17 cellular contexts compared by ENCODE assay signal in the genomic region with DNA sequence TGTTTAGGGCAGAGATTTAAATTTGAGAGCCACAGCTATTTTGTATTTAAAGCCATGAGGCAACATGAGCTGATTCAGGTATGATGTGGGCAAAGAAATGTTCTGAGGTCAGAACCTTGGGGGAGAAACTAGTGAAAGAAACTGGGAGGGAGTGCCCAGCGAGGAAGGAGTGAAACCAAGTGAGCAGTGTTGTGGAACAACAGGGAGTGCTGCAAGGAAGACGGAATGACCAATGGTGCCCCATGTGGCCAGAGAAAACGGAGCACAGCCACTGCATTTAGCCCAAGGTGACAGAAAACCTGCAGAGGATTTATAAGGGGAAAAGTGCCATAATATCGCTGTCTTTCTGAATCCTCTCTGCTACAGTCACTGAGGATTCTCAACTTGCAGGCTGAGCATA.
DNase-seq lines count a peak whose midpoint lies in the region; ATAC-seq and TF ChIP-seq lines count a peak whose summit lies in the region.
"Had no signal": no experiment of that assay in that cellular context is flagged by ENCODE, and none has a peak within 500 bp of the region (broad histone marks: within the 10 kb centered on the region; RNA-seq: fewer than 3 reads in every experiment).

No MANE protein-coding gene starts in this region.

- H3K27ac ChIP-seq in WERI-Rb-1: no peak overlapping the region
- H3K27ac ChIP-seq: psoas muscle, upper lobe of right lung had no signal

- H3K4me1 ChIP-seq in BE2C: no peaks in the 10 kb centered on the region
- H3K4me1 ChIP-seq: psoas muscle, upper lobe of right lung had no signal

- H3K27me3 ChIP-seq in BE2C (peaks cover 14% of the 10 kb centered on the region), WERI-Rb-1 (ENCODE audit: insufficient read depth, low read depth, severe bottlenecking) (no peaks in the 10 kb centered on the region)
- H3K27me3 ChIP-seq: upper lobe of right lung had no signal

- H3K4me3 ChIP-seq in BE2C (ENCODE audit: low read depth, low read length): no peak overlapping the region
- H3K4me3 ChIP-seq in WERI-Rb-1 (ENCODE audit: low read depth, low read length): no peak overlapping the region
- H3K4me3 ChIP-seq: psoas muscle, upper lobe of right lung had no signal

- no peak for ATAC-seq in GM19328 (IDR thresholded peaks at IDR 0.05; ENCODE audit: unreplicated experiment)
- ATAC-seq in GM18858 (IDR thresholded peaks at IDR 0.05; ENCODE audit: unreplicated experiment): no peak
- ATAC-seq: activated T-cell treated with anti-CD3 and anti-CD28 coated beads, Interleukin-2, amount 50 U/mL, for 72 hours; psoas muscle; upper lobe of right lung had no signal

- no peaks in the 10 kb centered on the region for H3K9me3 ChIP-seq in BE2C
- no peaks in the 10 kb centered on the region for H3K9me3 ChIP-seq in WERI-Rb-1 (ENCODE audit: severe bottlenecking)
- H3K9me3 ChIP-seq: psoas muscle, upper lobe of right lung had no signal

- DNase-seq in BE2C: peak; percentile 11
- peak; percentile 15 for DNase-seq in H4 (ENCODE audit: low spot score)
- no peak for DNase-seq in WERI-Rb-1
- DNase-seq in left kidney (ENCODE audit: low read depth, low spot score): peak; percentile 79
- no peak for DNase-seq in stimulated activated CD4-positive, alpha-beta T cell treated with anti-CD3 and anti-CD28 coated beads, Interleukin-4, amount 100 ng/mL, for 24 hours
- DNase-seq in NCI-H345 (lab: John Stamatoyannopoulos, UW): no peak
- DNase-seq: activated CD4-positive, CD25-positive, alpha-beta regulatory T cell treated with anti-CD3 and anti-CD28 coated beads, Interleukin-2, amount 50 U/mL, for 72 hours; activated T-cell treated with anti-CD3 and anti-CD28 coated beads, Interleukin-2, amount 50 U/mL, for 72 hours; amygdala; cortex of kidney; NCI-H2081 treated with DMSO at 0.1 percent for 48 hours; psoas muscle; stimulated activated CD4-positive, alpha-beta T cell treated with anti-CD3 and anti-CD28 coated beads, Interleukin-2, amount 100 ng/mL, for 24 hours; SW 1271; upper lobe of right lung had no signal

- H3K36me3 ChIP-seq in BE2C: no peaks in the 10 kb centered on the region
- H3K36me3 ChIP-seq in WERI-Rb-1: no peaks in the 10 kb centered on the region
- H3K36me3 ChIP-seq: upper lobe of right lung had no signal

- peak; percentile 48 for TF ChIP-seq CTCF in BE2C (IDR thresholded peaks at IDR 0.05; ENCODE audit: low read depth, low read length)
- TF ChIP-seq CTCF in WERI-Rb-1 (IDR thresholded peaks at IDR 0.05; ENCODE audit: low read depth, low read length): peak; percentile 64

Comparison
In these comparisons a context has a peak if more than half of its experiments do, and no peak if none do; other contexts are left out.
1. DNase-seq: peak in BE2C (single experiment), H4 (single experiment) and left kidney (single experiment); none in WERI-Rb-1 (single experiment), stimulated activated CD4-positive, alpha-beta T cell treated with anti-CD3 and anti-CD28 coated beads, Interleukin-4, amount 100 ng/mL, for 24 hours (single experiment) and NCI-H345 (single experiment).